Comparison of ENCODE assay signal across 8 cellular contexts in genomic region chr21:35400233-35400939, GRCh38.
DNase-seq lines count a peak whose midpoint lies in the region; ATAC-seq and TF ChIP-seq lines count a peak whose summit lies in the region.

No MANE protein-coding gene starts in this region.

- ATAC-seq in HG02678 (IDR thresholded peaks at IDR 0.05; ENCODE audit: unreplicated experiment) (peak; percentile 52), GM21723 (IDR thresholded peaks at IDR 0.05; ENCODE audit: unreplicated experiment) (no peak), HG03571 (IDR thresholded peaks at IDR 0.05; ENCODE audit: unreplicated experiment) (no peak)

- WGBS in esophagus squamous epithelium, 2 donors: 30 to 37% methylated on average over 7 to 8 of the region's 8 CpGs

- DNase-seq in DMS 273 treated with DMSO at 0.1 percent for 48 hours (lab: John Stamatoyannopoulos, UW): peak; percentile 1
- DNase-seq in NCI-H510A treated with DMSO at 0.1 percent for 48 hours (lab: John Stamatoyannopoulos, UW): peak; percentile 89
- peak; percentile 27 for DNase-seq in activated CD4-positive, alpha-beta memory T cell treated with anti-CD3 and anti-CD28 coated beads, Interleukin-2, amount 10 ng/mL, durations not matched to agents 7 days and 5 days
- DNase-seq in esophagus squamous epithelium (lab: John Stamatoyannopoulos, UW): no peak
- no peak for DNase-seq in neural crest cell (ENCODE audit: low read depth, low spot score)

- POLR2A ChIA-PET in activated CD4-positive, alpha-beta memory T cell treated with anti-CD3 and anti-CD28 coated beads, Interleukin-2, amount 10 ng/mL, durations not matched to agents 7 days and 5 days (lab: Charles Lee): interaction anchor here (0.6 to 2.2 kb wide), 3 partner anchors 510 to 655 kb away, joined by 3 to 7 read pairs (median 3); no protein-coding TSS in a partner anchor

- no peaks in the 10 kb centered on the region for H3K36me3 ChIP-seq in esophagus squamous epithelium

- no peaks in the 10 kb centered on the region for H3K27me3 ChIP-seq in esophagus squamous epithelium

- H3K9me3 Mint-ChIP-seq in activated CD4-positive, alpha-beta memory T cell treated with anti-CD3 and anti-CD28 coated beads, Interleukin-2, amount 10 ng/mL, durations not matched to agents 7 days and 5 days: no peaks in the 10 kb centered on the region
- no peaks in the 10 kb centered on the region for H3K9me3 Mint-ChIP-seq in neural crest cell

- H3K27ac ChIP-seq in esophagus squamous epithelium: no peak overlapping the region

- no peak overlapping the region for H3K27ac Mint-ChIP-seq in activated CD4-positive, alpha-beta memory T cell treated with anti-CD3 and anti-CD28 coated beads, Interleukin-2, amount 10 ng/mL, durations not matched to agents 7 days and 5 days
- no peak overlapping the region for H3K27ac Mint-ChIP-seq in neural crest cell (ENCODE audit: unreplicated experiment)

- H3K36me3 Mint-ChIP-seq in activated CD4-positive, alpha-beta memory T cell treated with anti-CD3 and anti-CD28 coated beads, Interleukin-2, amount 10 ng/mL, durations not matched to agents 7 days and 5 days (ENCODE audit: low read depth): no peaks in the 10 kb centered on the region
- H3K36me3 Mint-ChIP-seq in neural crest cell (ENCODE audit: low read depth): no peaks in the 10 kb centered on the region

- no peak overlapping the region for H3K4me3 Mint-ChIP-seq in activated CD4-positive, alpha-beta memory T cell treated with anti-CD3 and anti-CD28 coated beads, Interleukin-2, amount 10 ng/mL, durations not matched to agents 7 days and 5 days
- H3K4me3 Mint-ChIP-seq in neural crest cell: no peak overlapping the region

- no peaks in the 10 kb centered on the region for H3K27me3 Mint-ChIP-seq in activated CD4-positive, alpha-beta memory T cell treated with anti-CD3 and anti-CD28 coated beads, Interleukin-2, amount 10 ng/mL, durations not matched to agents 7 days and 5 days
- H3K27me3 Mint-ChIP-seq in neural crest cell (ENCODE audit: low read depth): no peaks in the 10 kb centered on the region

- TF ChIP-seq POLR2A in esophagus squamous epithelium (IDR thresholded peaks at IDR 0.05): no peak

- intact Hi-C loops in esophagus squamous epithelium (cut with DNase I): loop anchor here (10.0 kb wide), 1 partner anchor 656 kb away; no protein-coding TSS in a partner anchor

- H3K4me1 ChIP-seq in esophagus squamous epithelium: peaks cover 0 to 28% (median 11%) of the 10 kb centered on the region in 3 donors

- TF ChIP-seq CTCF in esophagus squamous epithelium (IDR thresholded peaks at IDR 0.05): peak; percentile 30 to 77 (median 64)
- peak; percentile 71 for TF ChIP-seq CTCF in neural crest cell (conservative IDR thresholded peaks at IDR 0.05)

- no peak overlapping the region for H3K4me3 ChIP-seq in esophagus squamous epithelium

- H3K9me3 ChIP-seq in esophagus squamous epithelium: no peaks in the 10 kb centered on the region

- CTCF ChIA-PET in activated CD4-positive, alpha-beta memory T cell treated with anti-CD3 and anti-CD28 coated beads, Interleukin-2, amount 10 ng/mL, durations not matched to agents 7 days and 5 days (lab: Charles Lee): interaction anchor here (0.6 to 3.2 kb wide), 15 partner anchors 184 to 706 kb away, joined by 3 to 31 read pairs (median 8); no protein-coding TSS in a partner anchor

- peaks cover 14% of the 10 kb centered on the region for H3K4me1 Mint-ChIP-seq in activated CD4-positive, alpha-beta memory T cell treated with anti-CD3 and anti-CD28 coated beads, Interleukin-2, amount 10 ng/mL, durations not matched to agents 7 days and 5 days
- peaks cover 5% of the 10 kb centered on the region for H3K4me1 Mint-ChIP-seq in neural crest cell

Comparison
In these comparisons a context has a peak if more than half of its experiments do, and no peak if none do; other contexts are left out.
1. DNase-seq: peak in DMS 273 treated with DMSO at 0.1 percent for 48 hours (single experiment), NCI-H510A treated with DMSO at 0.1 percent for 48 hours (single experiment) and activated CD4-positive, alpha-beta memory T cell treated with anti-CD3 and anti-CD28 coated beads, Interleukin-2, amount 10 ng/mL, durations not matched to agents 7 days and 5 days (single experiment); none in esophagus squamous epithelium (single experiment) and neural crest cell (single experiment).